Comparison of ENCODE assay signal across 25 cellular contexts in the genomic region with DNA sequence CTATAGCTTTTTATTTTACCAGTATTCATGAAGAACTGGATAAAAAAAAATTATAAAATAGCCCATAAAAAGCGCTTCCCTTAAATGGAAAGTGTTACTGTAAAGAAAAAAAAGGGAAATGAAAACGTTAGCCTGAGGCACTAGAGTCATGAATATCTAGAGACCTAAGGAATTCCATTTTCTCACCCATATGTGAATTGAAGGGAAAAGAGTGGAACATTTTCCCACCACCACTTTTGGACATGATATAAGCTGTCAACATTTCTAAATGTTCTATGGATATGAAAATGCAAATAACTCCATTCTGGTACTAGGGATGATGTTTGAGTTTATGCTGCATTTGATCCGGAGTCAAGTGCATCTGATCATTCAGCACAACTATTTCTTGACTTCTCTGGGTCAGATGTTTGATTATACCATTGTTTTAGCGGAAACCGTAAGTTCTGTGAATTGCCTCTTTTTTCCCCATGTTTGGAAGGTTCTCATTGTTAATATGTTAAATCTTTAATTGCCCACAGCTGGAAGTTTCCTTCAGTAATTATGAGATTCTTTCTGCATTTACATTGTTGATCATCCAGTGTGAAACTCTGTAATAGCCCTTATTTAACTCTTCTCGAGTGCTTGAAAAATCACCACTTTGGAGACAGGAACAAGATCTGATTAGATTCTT.
"Had no signal": no experiment of that assay in that cellular context is flagged by ENCODE, and none has a peak within 500 bp of the region (broad histone marks: within the 10 kb centered on the region; RNA-seq: fewer than 3 reads in every experiment).

No MANE protein-coding gene starts in this region.

- H3K27me3 ChIP-seq: gastrocnemius medialis, pancreas had no signal

- H3K27me3 Mint-ChIP-seq: naive thymus-derived CD4-positive, alpha-beta T cell had no signal

- H3K36me3 ChIP-seq: gastrocnemius medialis, pancreas, prostate gland, thoracic aorta had no signal

- H3K4me3 Mint-ChIP-seq: activated T-cell treated with anti-CD3 and anti-CD28 coated beads, Interleukin-2, amount 50 U/mL, for 72 hours; naive thymus-derived CD4-positive, alpha-beta T cell; T-helper 2 cell treated with Interferon-gamma antibody and Interleukin-4, amounts not matched to agents 5 μg/mL and 100 μg/mL, for 36 hours had no signal

- H3K27ac Mint-ChIP-seq: activated naive CD4-positive, alpha-beta T cell treated with anti-CD3 and anti-CD28 coated beads, Interleukin-2, amount 50 U/mL, for 72 hours; activated T-cell treated with anti-CD3 and anti-CD28 coated beads, Interleukin-2, amount 50 U/mL, for 72 hours; naive thymus-derived CD4-positive, alpha-beta T cell; T-helper 2 cell treated with Interferon-gamma antibody and Interleukin-4, amounts not matched to agents 5 μg/mL and 100 μg/mL, for 36 hours had no signal

- H3K9me3 Mint-ChIP-seq: T-helper 2 cell treated with Interferon-gamma antibody and Interleukin-4, amounts not matched to agents 5 μg/mL and 100 μg/mL, for 36 hours had no signal

- H3K27ac ChIP-seq: gastrocnemius medialis, pancreas, prostate gland, skin epidermis, thoracic aorta had no signal

- H3K4me1 Mint-ChIP-seq: naive thymus-derived CD4-positive, alpha-beta T cell had no signal

- H3K9me3 ChIP-seq: gastrocnemius medialis, pancreas, prostate gland, thoracic aorta had no signal

- ATAC-seq: activated naive CD4-positive, alpha-beta T cell treated with anti-CD3 and anti-CD28 coated beads, Interleukin-2, amount 50 U/mL, for 72 hours; activated T-cell treated with anti-CD3 and anti-CD28 coated beads, Interleukin-2, amount 50 U/mL, for 72 hours; gastrocnemius medialis; left cardiac atrium; naive thymus-derived CD4-positive, alpha-beta T cell; pancreas; sciatic nerve; stimulated activated naive CD8-positive, alpha-beta T cell treated with anti-CD3 and anti-CD28 coated beads, Interleukin-15, Interleukin-2, amounts not matched to agents 100 U/mL and 50 U/mL, for 24 hours had no signal

- H3K36me3 Mint-ChIP-seq: activated naive CD4-positive, alpha-beta T cell treated with anti-CD3 and anti-CD28 coated beads, Interleukin-2, amount 50 U/mL, for 72 hours; naive thymus-derived CD4-positive, alpha-beta T cell had no signal

- H3K4me3 ChIP-seq: gastrocnemius medialis, pancreas, prostate gland, skin epidermis, thoracic aorta had no signal

- H3K4me1 ChIP-seq: gastrocnemius medialis, pancreas, prostate gland had no signal

- DNase-seq: activated CD4-positive, alpha-beta T cell treated with anti-CD3 and anti-CD28 coated beads for 4 hours; activated CD4-positive, alpha-beta T cell treated with anti-CD3 and anti-CD28 coated beads, Interleukin-2, amount 50 U/mL, for 4 hours; activated naive CD4-positive, alpha-beta T cell; activated T-cell treated with anti-CD3 and anti-CD28 coated beads for 4 hours; activated T-cell treated with anti-CD3 and anti-CD28 coated beads, Interleukin-2, amount 50 U/mL, for 72 hours; dermis blood vessel endothelial cell; effector CD4-positive, alpha-beta T cell; gastrocnemius medialis; glutamatergic neuron; left cardiac atrium; midbrain; naive thymus-derived CD4-positive, alpha-beta T cell; nucleus accumbens; pancreas; retina; stimulated activated CD4-positive, alpha-beta T cell treated with anti-CD3 and anti-CD28 coated beads, Interleukin-12 subunit alpha, Interleukin-12 subunit beta, amount 100 ng/mL, for 4 hours; stimulated activated CD4-positive, alpha-beta T cell treated with anti-CD3 and anti-CD28 coated beads, Interleukin-4, amount 100 ng/mL, for 1 hour; stimulated activated naive CD8-positive, alpha-beta T cell treated with anti-CD3 and anti-CD28 coated beads, Interleukin-15, Interleukin-2, amounts not matched to agents 100 U/mL and 50 U/mL, for 24 hours; trophoblast cell had no signal
